17 cellular contexts compared by ENCODE assay signal in genomic region chr12:128971802-128972201, GRCh38.
DNase-seq lines count a peak whose midpoint lies in the region; ATAC-seq lines count a peak whose summit lies in the region.
"Had no signal": no experiment of that assay in that cellular context is flagged by ENCODE, and none has a peak within 500 bp of the region (broad histone marks: within the 10 kb centered on the region; RNA-seq: fewer than 3 reads in every experiment).

No MANE protein-coding gene starts in this region.

- ATAC-seq in HG02623 (IDR thresholded peaks at IDR 0.05; ENCODE audit: unreplicated experiment), result no peak
- ATAC-seq in GM21447 (IDR thresholded peaks at IDR 0.05; ENCODE audit: unreplicated experiment), result no peak
- ATAC-seq: esophagus mucosa had no signal

- DNase-seq in DMS53 (lab: John Stamatoyannopoulos, UW) (peak; percentile 81), NCI-H1105 (lab: John Stamatoyannopoulos, UW) (peak; percentile 23), NCI-H526 treated with DMSO at 0.1 percent for 48 hours (lab: John Stamatoyannopoulos, UW) (peak; percentile 65), kidney tubule cell (ENCODE audit: low spot score) (peak; percentile 71), substantia nigra (lab: John Stamatoyannopoulos, UW) (no peak)
- DNase-seq in stimulated activated naive CD4-positive, alpha-beta T cell treated with Interleukin-2 at 50 U/mL for 16 hours (lab: John Stamatoyannopoulos, UW), result no peak
- DNase-seq: activated CD4-positive, alpha-beta T cell treated with anti-CD3 and anti-CD28 coated beads, Interleukin-2, amount 50 U/mL, for 1 hour; amygdala; cortex of kidney; left ventricle myocardium inferior; naive B cell; NCI-H446 treated with DMSO at 0.1 percent for 48 hours; stimulated activated CD8-positive, alpha-beta memory T cell treated with anti-CD3 and anti-CD28 coated beads, Interleukin-4, amount 100 ng/mL, for 48 hours; T-helper 2 cell had no signal

- H3K27ac ChIP-seq in substantia nigra (ENCODE audit: low read depth, low read length, poor library complexity, severe bottlenecking), result no peak overlapping the region
- H3K27ac ChIP-seq: left ventricle myocardium inferior had no signal

Comparison
In these comparisons a context has a peak if more than half of its experiments do, and no peak if none do; other contexts are left out.
1. DNase-seq: peak in DMS53 (single experiment), NCI-H1105 (single experiment), NCI-H526 treated with DMSO at 0.1 percent for 48 hours (single experiment) and kidney tubule cell (single experiment); none in substantia nigra (0 of 49) and stimulated activated naive CD4-positive, alpha-beta T cell treated with Interleukin-2 at 50 U/mL for 16 hours (single experiment).